28 cellular contexts compared by ENCODE assay signal in the genomic region with DNA sequence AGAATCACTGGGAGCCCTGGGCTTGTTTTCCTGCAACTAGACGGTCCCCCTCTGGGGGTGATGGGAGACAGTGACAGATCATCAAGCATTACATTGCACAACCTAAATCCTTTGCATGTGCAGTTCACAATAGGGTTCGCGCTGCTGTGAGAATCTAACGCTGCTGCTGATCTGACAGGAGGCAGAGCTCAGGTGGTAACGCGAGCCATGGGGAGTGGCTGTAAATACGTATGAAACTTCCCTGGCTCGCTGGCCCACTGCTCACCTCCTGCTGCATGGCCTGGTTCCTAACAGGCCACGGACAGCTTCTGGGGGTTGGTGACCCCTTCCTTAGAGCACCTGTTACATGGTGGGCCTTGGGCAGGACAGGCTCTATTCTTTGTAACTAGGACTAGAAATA.
"Had no signal": no experiment of that assay in that cellular context is flagged by ENCODE, and none has a peak within 500 bp of the region (broad histone marks: within the 10 kb centered on the region; RNA-seq: fewer than 3 reads in every experiment).

No MANE protein-coding gene starts in this region.

- H3K4me3 ChIP-seq: colonic mucosa, gastrocnemius medialis, heart left ventricle, hepatocyte, lung, pancreas, right lobe of liver, stomach, thyroid gland had no signal

- H3K79me2 ChIP-seq: hepatocyte had no signal

- H2AFZ ChIP-seq: hepatocyte had no signal

- H3K36me3 ChIP-seq: colonic mucosa, neutrophil, pancreas, thyroid gland had no signal

- H3K9me3 Mint-ChIP-seq: dendritic cell treated with granulocyte-macrophage colony-stimulating factor and Interleukin-4, amounts not matched to agents 40 ng/mL and 50 ng/mL, for 4 days; memory B cell; natural killer cell; neural crest cell; stimulated activated effector memory CD8-positive, alpha-beta T cell treated with anti-CD3 and anti-CD28 coated beads, Interleukin-12 subunit alpha, Interleukin-12 subunit beta, amount 100 ng/mL, for 72 hours had no signal

- H3K27me3 ChIP-seq: colonic mucosa, gastrocnemius medialis, heart left ventricle, hepatocyte, neutrophil, pancreas, right lobe of liver, stomach, thyroid gland had no signal

- H3K27ac Mint-ChIP-seq: dendritic cell treated with granulocyte-macrophage colony-stimulating factor and Interleukin-4, amounts not matched to agents 40 ng/mL and 50 ng/mL, for 4 days; endodermal cell; memory B cell; natural killer cell; stimulated activated effector memory CD8-positive, alpha-beta T cell treated with anti-CD3 and anti-CD28 coated beads, Interleukin-12 subunit alpha, Interleukin-12 subunit beta, amount 100 ng/mL, for 72 hours had no signal

- H3K4me1 Mint-ChIP-seq: natural killer cell; stimulated activated effector memory CD8-positive, alpha-beta T cell treated with anti-CD3 and anti-CD28 coated beads, Interleukin-12 subunit alpha, Interleukin-12 subunit beta, amount 100 ng/mL, for 72 hours had no signal

- ATAC-seq: esophagus mucosa; gastrocnemius medialis; heart left ventricle; left lobe of liver; natural killer cell; pancreas; right lobe of liver; stimulated activated effector memory CD8-positive, alpha-beta T cell treated with anti-CD3 and anti-CD28 coated beads, Interleukin-12 subunit alpha, Interleukin-12 subunit beta, amount 100 ng/mL, for 72 hours had no signal

- H3K27me3 Mint-ChIP-seq: dendritic cell treated with granulocyte-macrophage colony-stimulating factor and Interleukin-4, amounts not matched to agents 40 ng/mL and 50 ng/mL, for 4 days; memory B cell had no signal

- H3K4me3 Mint-ChIP-seq: dendritic cell treated with granulocyte-macrophage colony-stimulating factor and Interleukin-4, amounts not matched to agents 40 ng/mL and 50 ng/mL, for 4 days; endodermal cell; memory B cell; natural killer cell; neural crest cell; stimulated activated effector memory CD8-positive, alpha-beta T cell treated with anti-CD3 and anti-CD28 coated beads, Interleukin-12 subunit alpha, Interleukin-12 subunit beta, amount 100 ng/mL, for 72 hours had no signal

- DNase-seq: colonic mucosa; effector CD8-positive, alpha-beta T cell; endodermal cell; foreskin fibroblast; gastrocnemius medialis; heart left ventricle; kidney; natural killer cell; right lobe of liver; small intestine; stimulated activated CD4-positive, alpha-beta T cell treated with anti-CD3 and anti-CD28 coated beads, Interleukin-12 subunit alpha, Interleukin-12 subunit beta, amount 100 ng/mL, for 4 hours; stimulated activated CD4-positive, alpha-beta T cell treated with anti-CD3 and anti-CD28 coated beads, Interleukin-1b, Interleukin-23, amount 100 ng/mL, for 48 hours; stimulated activated CD4-positive, alpha-beta T cell treated with anti-CD3 and anti-CD28 coated beads, Interleukin-4, amount 100 ng/mL, for 1 hour; stimulated activated naive CD4-positive, alpha-beta T cell treated with Interleukin-2 at 50 U/mL for 16 hours; stomach; thyroid gland; trophoblast cell had no signal

- H3K4me1 ChIP-seq: gastrocnemius medialis, pancreas, right lobe of liver, stomach, thyroid gland had no signal

- H3K4me2 ChIP-seq: hepatocyte had no signal

- H3K9me3 ChIP-seq: colonic mucosa, gastrocnemius medialis, heart left ventricle, neutrophil, pancreas, right lobe of liver, stomach, thyroid gland had no signal

- H3K27ac ChIP-seq: colonic mucosa, epithelial cell of prostate, gastrocnemius medialis, heart left ventricle, hepatocyte, neutrophil, pancreas, right lobe of liver, stomach, thyroid gland had no signal
